8 cellular contexts compared by ENCODE assay signal in the genomic region with DNA sequence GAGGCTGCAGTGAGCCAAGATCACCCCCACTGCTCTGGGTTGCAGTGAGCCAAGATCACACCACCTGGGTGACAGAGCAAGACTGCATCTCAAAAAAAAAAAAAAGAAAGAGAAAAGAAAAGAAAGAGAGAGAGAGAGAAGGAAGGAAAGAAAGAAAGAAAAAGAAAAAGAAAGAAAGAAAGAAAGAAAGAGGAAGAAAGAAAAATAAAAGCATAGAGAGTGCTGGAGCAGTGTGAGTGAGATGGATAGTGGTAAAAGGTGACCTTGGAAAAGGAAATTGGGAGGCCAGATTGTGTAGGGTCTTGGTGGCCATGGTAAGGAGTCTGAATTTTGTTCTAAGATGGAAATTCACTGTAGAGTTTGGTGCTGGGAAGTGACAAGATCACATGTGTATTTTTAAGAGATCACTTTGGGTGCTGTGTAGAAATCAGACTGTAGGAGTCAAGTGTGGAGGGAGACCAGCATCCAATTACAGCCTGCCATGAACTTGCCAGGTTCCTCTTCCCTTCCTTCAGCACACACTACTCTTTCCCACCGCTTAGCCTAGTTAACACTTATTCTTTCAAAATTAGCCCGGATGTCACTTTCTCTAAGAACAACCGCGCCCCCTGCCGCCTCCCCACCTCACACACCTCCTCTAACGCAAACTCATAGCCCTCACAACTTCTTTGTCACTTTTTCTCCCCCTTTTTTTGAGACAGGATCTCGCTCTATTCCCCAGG.
DNase-seq lines count a peak whose midpoint lies in the region; ATAC-seq lines count a peak whose summit lies in the region.

No MANE protein-coding gene starts in this region.

- peaks cover 31% of the 10 kb centered on the region for H3K4me1 Mint-ChIP-seq in memory B cell

- H3K27me3 Mint-ChIP-seq in memory B cell: no peaks in the 10 kb centered on the region

- no peaks in the 10 kb centered on the region for H3K9me3 Mint-ChIP-seq in memory B cell

- ATAC-seq in memory B cell (ENCODE audit: low read depth): peak; percentile 47
- no peak for ATAC-seq in HG03108 (IDR thresholded peaks at IDR 0.05; ENCODE audit: unreplicated experiment)

- H3K4me3 Mint-ChIP-seq in memory B cell: peak overlapping the region; percentile 84

- H3K27ac Mint-ChIP-seq in memory B cell: peak overlapping the region; percentile 81

- no peaks in the 10 kb centered on the region for H3K36me3 Mint-ChIP-seq in memory B cell

- DNase-seq in DMS 273 treated with DMSO at 0.1 percent for 48 hours (lab: John Stamatoyannopoulos, UW) (peak; percentile 83), HPDE6-E6E7 (ENCODE audit: extremely low spot score) (peak; percentile 64), NCI-H82 (lab: John Stamatoyannopoulos, UW) (peak; percentile 92), memory B cell (ENCODE audit: low spot score in 2 of 2) (peak; percentile 69 to 76)
- peak; percentile 82 to 86 for DNase-seq in activated CD4-positive, alpha-beta T cell treated with anti-CD3 and anti-CD28 coated beads, Interleukin-2, amount 50 U/mL, for 48 hours
- peak; percentile 56 for DNase-seq in effector CD8-positive, alpha-beta T cell (lab: John Stamatoyannopoulos, UW)
- DNase-seq in stimulated activated CD4-positive, alpha-beta T cell treated with anti-CD3 and anti-CD28 coated beads, TNF-alpha, amount 100 ng/mL, for 48 hours (ENCODE audit: low read depth in 3 of 3): peak; percentile 60 to 94 (median 64)
